In the genomic region with DNA sequence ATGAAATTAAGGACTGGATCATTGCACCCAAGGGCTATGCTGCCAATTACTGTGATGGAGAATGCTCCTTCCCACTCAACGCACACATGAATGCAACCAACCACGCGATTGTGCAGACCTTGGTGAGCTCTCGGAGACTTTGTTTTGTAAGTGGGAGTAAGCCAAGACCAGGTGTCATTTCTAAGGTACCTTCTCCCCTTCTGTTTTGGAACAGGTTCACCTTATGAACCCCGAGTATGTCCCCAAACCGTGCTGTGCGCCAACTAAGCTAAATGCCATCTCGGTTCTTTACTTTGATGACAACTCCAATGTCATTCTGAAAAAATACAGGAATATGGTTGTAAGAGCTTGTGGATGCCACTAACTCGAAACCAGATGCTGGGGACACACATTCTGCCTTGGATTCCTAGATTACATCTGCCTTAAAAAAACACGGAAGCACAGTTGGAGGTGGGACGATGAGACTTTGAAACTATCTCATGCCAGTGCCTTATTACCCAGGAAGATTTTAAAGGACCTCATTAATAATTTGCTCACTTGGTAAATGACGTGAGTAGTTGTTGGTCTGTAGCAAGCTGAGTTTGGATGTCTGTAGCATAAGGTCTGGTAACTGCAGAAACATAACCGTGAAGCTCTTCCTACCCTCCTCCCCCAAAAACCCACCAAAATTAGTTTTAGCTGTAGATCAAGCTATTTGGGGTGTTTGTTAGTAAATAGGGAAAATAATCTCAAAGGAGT, we compare ENCODE assay signal across 23 cellular contexts. TPM values are rescaled to one million over a fixed set of nuclear protein-coding genes. Genes with fewer than 3 reads are reported as not detected.
A peak's percentile ranks its signal among the peaks of the same experiment; 100 is the strongest.
DNase-seq lines count a peak whose midpoint lies in the region; ATAC-seq and TF ChIP-seq lines count a peak whose summit lies in the region.
"Had no signal": no experiment of that assay in that cellular context is flagged by ENCODE, and none has a peak within 500 bp of the region (broad histone marks: within the 10 kb centered on the region; RNA-seq: fewer than 3 reads in every experiment).

No MANE protein-coding gene starts in this region.

- H2BK15ac ChIP-seq in IMR-90 (ENCODE audit: low read depth, low read length) = no peak overlapping the region

- H3K9me3 Mint-ChIP-seq in nephron progenitor cell = no peaks in the 10 kb centered on the region
- H3K9me3 Mint-ChIP-seq: CD4-positive, alpha-beta T cell had no signal

- no peak overlapping the region for H4K91ac ChIP-seq in IMR-90 (ENCODE audit: insufficient read depth, low read depth, low read length)

- no peak overlapping the region for H3K4ac ChIP-seq in IMR-90 (ENCODE audit: low read depth, low read length)

- H4K8ac ChIP-seq in IMR-90 (ENCODE audit: low read depth in 2 of 2, low read length in 2 of 2) = no peak overlapping the region

- no peak overlapping the region for H2BK5ac ChIP-seq in IMR-90 (ENCODE audit: low read depth, low read length, poor library complexity, severe bottlenecking)

- no peak overlapping the region for H3K9ac ChIP-seq in IMR-90 (ENCODE audit: low read depth, low read length)
- H3K9ac ChIP-seq: BLaER1 treated with 17β-estradiol and CSF1 and Interleukin-3, amounts not matched to agents 10 nM and 100 nM had no signal

- H4K20me1 ChIP-seq in IMR-90 (ENCODE audit: insufficient read depth, low read length) = no peaks in the 10 kb centered on the region

- no peak overlapping the region for H2BK120ac ChIP-seq in IMR-90 (ENCODE audit: low read depth, low read length)

- no peak overlapping the region for H3K4me3 Mint-ChIP-seq in nephron progenitor cell
- H3K4me3 Mint-ChIP-seq: CD4-positive, alpha-beta T cell had no signal

- no peaks in the 10 kb centered on the region for H3K9me3 ChIP-seq in IMR-90 (ENCODE audit: control insufficient read depth, insufficient read depth, low read length)
- H3K9me3 ChIP-seq: A549; BLaER1 treated with 17β-estradiol and CSF1 and Interleukin-3, amounts not matched to agents 10 nM and 100 nM; HAP-1; MG63; SJCRH30 had no signal

- no peak for ATAC-seq in GM18505 (IDR thresholded peaks at IDR 0.05; ENCODE audit: unreplicated experiment)
- ATAC-seq in IMR-90 (ENCODE audit: low read depth) = no peak
- ATAC-seq: A549, SK-N-SH treated with all-trans-retinoic acid at 6 μM for 48 hours had no signal

- TF ChIP-seq POLR2A in GM18505 (IDR thresholded peaks at IDR 0.05; ENCODE audit: borderline replicate concordance, extremely low read depth, insufficient read depth, insufficient read length) (peak; percentile 39), IMR-90 (IDR thresholded peaks at IDR 0.05; ENCODE audit: low read depth, low read length) (no peak)

- no peak for TF ChIP-seq RAD21 in IMR-90 (IDR thresholded peaks at IDR 0.05; ENCODE audit: low read length)

- intact Hi-C loops in IMR-90 (cut with micrococcal nuclease) = no loop called here

- H3K4me2 ChIP-seq in IMR-90 (ENCODE audit: low read depth, low read length) = no peak overlapping the region
- H3K4me2 ChIP-seq: A549; BLaER1 treated with 17β-estradiol and CSF1 and Interleukin-3, amounts not matched to agents 10 nM and 100 nM had no signal

- dilution Hi-C loops in IMR-90 (cut with HindIII; ENCODE audit: low sequenced_read_pairs, unreplicated experiment) = no loop called here

- peak overlapping the region; percentile 37 for H3K27ac Mint-ChIP-seq in nephron progenitor cell
- H3K27ac Mint-ChIP-seq: CD4-positive, alpha-beta T cell had no signal

- no peaks in the 10 kb centered on the region for H3K27me3 Mint-ChIP-seq in nephron progenitor cell (ENCODE audit: low read depth, poor library complexity)
- H3K27me3 Mint-ChIP-seq: CD4-positive, alpha-beta T cell had no signal

- no peak overlapping the region for H3K27ac ChIP-seq in IMR-90 (ENCODE audit: insufficient read depth, low read length)
- H3K27ac ChIP-seq: A549; BLaER1 treated with 17β-estradiol and CSF1 and Interleukin-3, amounts not matched to agents 10 nM and 100 nM; HL-60; SJCRH30 had no signal

- H3K36me3 Mint-ChIP-seq in nephron progenitor cell (ENCODE audit: low read depth) = peaks cover 49% of the 10 kb centered on the region

- H2BK20ac ChIP-seq in IMR-90 (ENCODE audit: low read depth, low read length) = no peak overlapping the region

- CTCF ChIA-PET in IMR-90 (lab: Yijun Ruan, JAX) = no interaction called here

- H3K4me3 ChIP-seq in IMR-90 (ENCODE audit: insufficient read depth, low read depth, low read length) = no peak overlapping the region
- H3K4me3 ChIP-seq: A549; BLaER1 treated with 17β-estradiol and CSF1 and Interleukin-3, amounts not matched to agents 10 nM and 100 nM; HAP-1; MG63; SJCRH30 had no signal

- H4K5ac ChIP-seq in IMR-90 (ENCODE audit: low read depth, low read length) = no peak overlapping the region

- H3K4me1 ChIP-seq in IMR-90 (ENCODE audit: control insufficient read depth, insufficient read depth, low read length) = no peaks in the 10 kb centered on the region
- H3K4me1 ChIP-seq: BLaER1 treated with 17β-estradiol and CSF1 and Interleukin-3, amounts not matched to agents 10 nM and 100 nM; HAP-1; SJCRH30 had no signal

- no peak overlapping the region for H2AFZ ChIP-seq in IMR-90 (replicated peaks; ENCODE audit: low read length, poor library complexity)

- DNase-seq in IMR-90 (no peak), RPMI8226 (peak; percentile 40), nephron progenitor cell (no peak), NCI-H226 (no peak), GF-D8 (lab: John Stamatoyannopoulos, UW) (no peak)
- DNase-seq in NK-92 treated with Interleukin-12 subunit alpha and Interleukin-12 subunit beta, amount 100 ng/mL, for 24 hours (lab: John Stamatoyannopoulos, UW) = no peak
- DNase-seq: AML-193; CD4-positive, alpha-beta T cell; GOT3; KG1; MG63; NCI-H2029; NCI-H446 treated with DMSO at 0.1 percent for 48 hours; NCI-H526; NCI-H82; SJCRH30; T-helper 2 cell had no signal

- H3K18ac ChIP-seq in IMR-90 (ENCODE audit: low read depth, low read length) = no peak overlapping the region

- POLR2A ChIA-PET in IMR-90 (lab: Charles Lee; ENCODE audit: unreplicated experiment) = no interaction called here

- H3K4me1 Mint-ChIP-seq in nephron progenitor cell = peaks cover 6% of the 10 kb centered on the region

- no peak overlapping the region for H3K14ac ChIP-seq in IMR-90 (replicated peaks; ENCODE audit: low read depth, low read length)

- H2AK5ac ChIP-seq in IMR-90 (ENCODE audit: low read depth, low read length) = no peak overlapping the region

- no peak overlapping the region for H3K56ac ChIP-seq in IMR-90 (ENCODE audit: extremely low read depth, insufficient read depth, low read length)

- no peak overlapping the region for H3K23ac ChIP-seq in IMR-90 (ENCODE audit: low read depth, low read length)

- no peak for TF ChIP-seq CTCF in IMR-90 (conservative IDR thresholded peaks at IDR 0.05; ENCODE audit: low read depth, low read length)
- no peak for TF ChIP-seq CTCF in nephron progenitor cell (IDR thresholded peaks at IDR 0.05)

- BruUV-seq in IMR-90 (replicated peaks; lab: Mats Ljungman, UMichigan) = TSS peak; percentile 82

- in situ Hi-C loops in IMR-90 (cut with MboI; ENCODE audit: low sequenced_read_pairs) = no loop called here

- no peaks in the 10 kb centered on the region; a peak in 2 of 4 replicates for H3K79me1 ChIP-seq in IMR-90 (ENCODE audit: low read depth in 1 of 2, low read length in 2 of 2)

- H3K27me3 ChIP-seq in IMR-90 (ENCODE audit: control insufficient read depth, insufficient read depth, low read length) = no peaks in the 10 kb centered on the region
- H3K27me3 ChIP-seq: BLaER1 treated with 17β-estradiol and CSF1 and Interleukin-3, amounts not matched to agents 10 nM and 100 nM; MG63; SJCRH30 had no signal

- no peak overlapping the region for H2AK9ac ChIP-seq in IMR-90 (replicated peaks; ENCODE audit: low read depth, low read length, poor library complexity)

- peaks cover 44% of the 10 kb centered on the region for H3K36me3 ChIP-seq in IMR-90 (ENCODE audit: control insufficient read depth, insufficient read depth, low read length)

- no CpG with 5 or more reads among the region's 13 CpGs for WGBS in IMR-90 (ENCODE audit: extremely low coverage in 2 of 2, insufficient read length in 1 of 2), 2 experiments

- H3K9me1 ChIP-seq in IMR-90 (ENCODE audit: insufficient read depth, low read length) = peaks cover 7% of the 10 kb centered on the region; the same call in 1 of the 2 replicates

TF ChIP-seq in IMR-90, 13 proteins besides CTCF, POLR2A, EP300 and RAD21 (continues in another document):
- TF ChIP-seq SMC3 (IDR thresholded peaks at IDR 0.05; ENCODE audit: low read depth, low read length) (no peak), MXI1 (IDR thresholded peaks at IDR 0.05; ENCODE audit: borderline replicate concordance, low read depth, low read length) (no peak), RFX5 (IDR thresholded peaks at IDR 0.05; ENCODE audit: low read depth, low read length) (no peak), CHD1 (IDR thresholded peaks at IDR 0.05; ENCODE audit: low read depth, low read length) (no peak), NFE2L2 (IDR thresholded peaks at IDR 0.05; ENCODE audit: low read depth, low read length) (no peak), MAZ (IDR thresholded peaks at IDR 0.05; ENCODE audit: borderline replicate concordance, low read depth, low read length) (no peak), CEBPB (IDR thresholded peaks at IDR 0.05; ENCODE audit: low read depth, low read length) (no peak), RCOR1 (IDR thresholded peaks at IDR 0.05; ENCODE audit: insufficient replicate concordance, low read length) (no peak), MAFK (IDR thresholded peaks at IDR 0.05; ENCODE audit: low read depth, low read length) (no peak)
- TF ChIP-seq, protein P1, sequence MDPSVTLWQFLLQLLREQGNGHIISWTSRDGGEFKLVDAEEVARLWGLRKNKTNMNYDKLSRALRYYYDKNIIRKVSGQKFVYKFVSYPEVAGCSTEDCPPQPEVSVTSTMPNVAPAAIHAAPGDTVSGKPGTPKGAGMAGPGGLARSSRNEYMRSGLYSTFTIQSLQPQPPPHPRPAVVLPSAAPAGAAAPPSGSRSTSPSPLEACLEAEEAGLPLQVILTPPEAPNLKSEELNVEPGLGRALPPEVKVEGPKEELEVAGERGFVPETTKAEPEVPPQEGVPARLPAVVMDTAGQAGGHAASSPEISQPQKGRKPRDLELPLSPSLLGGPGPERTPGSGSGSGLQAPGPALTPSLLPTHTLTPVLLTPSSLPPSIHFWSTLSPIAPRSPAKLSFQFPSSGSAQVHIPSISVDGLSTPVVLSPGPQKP (IDR thresholded peaks at IDR 0.05; ENCODE audit: borderline replicate concordance, low read depth, low read length) = no peak
- TF ChIP-seq, protein P2, sequence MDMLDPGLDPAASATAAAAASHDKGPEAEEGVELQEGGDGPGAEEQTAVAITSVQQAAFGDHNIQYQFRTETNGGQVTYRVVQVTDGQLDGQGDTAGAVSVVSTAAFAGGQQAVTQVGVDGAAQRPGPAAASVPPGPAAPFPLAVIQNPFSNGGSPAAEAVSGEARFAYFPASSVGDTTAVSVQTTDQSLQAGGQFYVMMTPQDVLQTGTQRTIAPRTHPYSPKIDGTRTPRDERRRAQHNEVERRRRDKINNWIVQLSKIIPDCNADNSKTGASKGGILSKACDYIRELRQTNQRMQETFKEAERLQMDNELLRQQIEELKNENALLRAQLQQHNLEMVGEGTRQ (IDR thresholded peaks at IDR 0.05; ENCODE audit: low read depth, low read length) = no peak

RNA-seq across cellular contexts. Expression of a gene that starts 30.4 kb away (rescaled TPM):
- 418 and 439 TPM in 2 replicates for total RNA-seq in IMR-90 (2012; rRNA removed)
- polyA plus RNA-seq in IMR-90 (2012; rRNA removed) = 239 and 274 TPM in 2 replicates
- 135 and 212 TPM in 2 replicates for polyA plus RNA-seq in IMR-90 (2012; cell fraction: cytosol; rRNA removed)
- polyA plus RNA-seq in IMR-90 (2012; cell fraction: nucleus; rRNA removed; ENCODE audit: low replicate concordance) = 55.8 and 136 TPM in 2 replicates
